ENCODE assay signal across 8 cellular contexts in the genomic region with DNA sequence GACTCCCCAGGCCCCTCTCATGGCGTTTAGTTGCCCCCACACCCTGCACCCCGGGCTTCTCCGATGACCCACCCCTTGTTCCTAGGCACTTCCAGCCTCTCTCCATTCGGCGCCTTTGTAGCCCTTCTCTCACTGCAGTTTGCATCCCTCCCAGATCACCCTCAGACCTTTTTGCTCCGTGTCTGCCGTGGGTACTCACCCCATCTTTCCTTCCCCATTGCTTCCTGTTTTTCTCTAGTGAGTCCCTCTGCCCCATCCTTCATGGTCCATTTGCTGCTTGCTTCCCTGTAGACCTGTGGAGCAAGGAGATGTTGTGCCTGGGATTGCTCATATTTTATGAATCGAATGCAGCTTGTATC. TPM values are rescaled to one million over a fixed set of nuclear protein-coding genes. Genes with fewer than 3 reads are reported as not detected.
DNase-seq lines count a peak whose midpoint lies in the region; ATAC-seq and TF ChIP-seq lines count a peak whose summit lies in the region.

No MANE protein-coding gene starts in this region.

- peak overlapping the region; percentile 89 for H3K18ac ChIP-seq in trophoblast cell (ENCODE audit: low read length)

- no peak for TF ChIP-seq EP300 in esophagus muscularis mucosa (IDR thresholded peaks at IDR 0.05)

- H3K27ac ChIP-seq in esophagus muscularis mucosa (replicated peaks in 1 of 4) (peak overlapping the region; percentile 77 to 86 (median 84)), trophoblast cell (ENCODE audit: low read depth, low read length) (no peak overlapping the region)

- no peak for TF ChIP-seq POLR2A in esophagus muscularis mucosa (IDR thresholded peaks at IDR 0.05; ENCODE audit: low read depth)

- H3K79me2 ChIP-seq in trophoblast cell (ENCODE audit: control insufficient read depth, insufficient read depth, low read length, poor library complexity): peaks cover 9% of the 10 kb centered on the region

- no peak for ATAC-seq in omental fat pad (ENCODE audit: low FRiP score)

- TF ChIP-seq CTCF in esophagus muscularis mucosa (IDR thresholded peaks at IDR 0.05): no peak
- no peak for TF ChIP-seq CTCF in omental fat pad (IDR thresholded peaks at IDR 0.05)

- H3K4me1 ChIP-seq in esophagus muscularis mucosa (peaks cover 15 to 33% (median 28%) of the 10 kb centered on the region in 4 donors), trophoblast cell (ENCODE audit: control insufficient read depth in 1 of 2, insufficient read depth in 2 of 2, low read length in 2 of 2) (peaks cover 6 to 12% of the 10 kb centered on the region in 2 experiments)

- H2AK5ac ChIP-seq in trophoblast cell (ENCODE audit: low read length): peak overlapping the region; percentile 61

- intact Hi-C loops in esophagus muscularis mucosa (cut with DNase I): loop anchor here (10.0 kb wide), 2 partner anchors 118 to 228 kb away; a partner anchor contains a TSS

- peak overlapping the region; percentile 81 for H2BK120ac ChIP-seq in trophoblast cell (ENCODE audit: insufficient read depth, low read length, poor library complexity)

- H3K9ac ChIP-seq in trophoblast cell (ENCODE audit: low read length): peak overlapping the region; percentile 97

- H3K4me3 ChIP-seq in esophagus muscularis mucosa: peak overlapping the region; percentile 71 to 91 (median 89)
- H3K4me3 ChIP-seq in trophoblast cell (ENCODE audit: low read depth, low read length): peak overlapping the region; percentile 85

- H2BK12ac ChIP-seq in trophoblast cell (ENCODE audit: low read length): no peak overlapping the region

- peak overlapping the region; percentile 94 for H4K12ac ChIP-seq in trophoblast cell (ENCODE audit: low read depth, low read length)

- 4% methylated on average over 8 of the region's 8 CpGs for WGBS in esophagus muscularis mucosa
- no CpG with 5 or more reads among the region's 8 CpGs for WGBS in trophoblast cell (ENCODE audit: extremely low coverage, insufficient coverage, insufficient read length)

- peaks cover 8% of the 10 kb centered on the region for H3K79me1 ChIP-seq in trophoblast cell (ENCODE audit: low read length)

- peak overlapping the region; percentile 93 for H4K91ac ChIP-seq in trophoblast cell (ENCODE audit: low read depth, low read length)

- no peaks in the 10 kb centered on the region for H3K9me3 ChIP-seq in esophagus muscularis mucosa
- H3K9me3 ChIP-seq in trophoblast cell (ENCODE audit: insufficient read depth, low read depth, low read length): no peaks in the 10 kb centered on the region

- H3K27me3 ChIP-seq in esophagus muscularis mucosa (no peaks in the 10 kb centered on the region), trophoblast cell (ENCODE audit: insufficient read depth, low read length) (no peaks in the 10 kb centered on the region)

- H3K14ac ChIP-seq in trophoblast cell (ENCODE audit: low read length): peak overlapping the region; percentile 90

- H3K4ac ChIP-seq in trophoblast cell (ENCODE audit: low read depth, low read length): peak overlapping the region; percentile 88

- peak overlapping the region; percentile 81 for H2BK5ac ChIP-seq in trophoblast cell (ENCODE audit: low read depth, low read length, poor library complexity)

- peak overlapping the region; percentile 80 for H3K4me2 ChIP-seq in trophoblast cell (ENCODE audit: low read length)

- peak overlapping the region; percentile 64 for H2AFZ ChIP-seq in trophoblast cell (ENCODE audit: insufficient read depth, low read length, poor library complexity)

- peak overlapping the region; percentile 96 for H4K8ac ChIP-seq in trophoblast cell (ENCODE audit: low read depth, low read length)

- DNase-seq in SIG-M5 treated with dmso at 0.1 percent for 504 hours (lab: John Stamatoyannopoulos, UW; ENCODE audit: unreplicated experiment): peak; percentile 63
- DNase-seq in SIG-M5 (lab: John Stamatoyannopoulos, UW): no peak
- DNase-seq in RKO (ENCODE audit: low spot score): peak; percentile 35
- no peak for DNase-seq in esophagus muscularis mucosa (ENCODE audit: extremely low spot score)
- no peak for DNase-seq in trophoblast cell
- DNase-seq in NCI-H1105 treated with DMSO at 0.1 percent for 48 hours (lab: John Stamatoyannopoulos, UW): no peak
- no peak for DNase-seq in omental fat pad (ENCODE audit: low spot score)
- DNase-seq in DMS153 (lab: John Stamatoyannopoulos, UW): no peak

- no peak overlapping the region for H3K23ac ChIP-seq in trophoblast cell (ENCODE audit: low read length)

- H3K36me3 ChIP-seq in esophagus muscularis mucosa (peaks cover 4 to 42% (median 33%) of the 10 kb centered on the region in 4 donors), trophoblast cell (ENCODE audit: control insufficient read depth in 1 of 2, insufficient read depth in 2 of 2, low read length in 2 of 2) (peaks cover 8 to 15% of the 10 kb centered on the region in 2 experiments)

RNA-seq across cellular contexts. Expression of a gene that starts 0.6 kb away (rescaled TPM):
- total RNA-seq in esophagus muscularis mucosa: 10 to 100 TPM; 20.7 to 32.1 (median 23.7) TPM
- polyA plus RNA-seq in trophoblast cell (2013): 43.8 and 44.0 TPM in 2 replicates
- 10 to 100 TPM; 18.2 to 26.5 (median 22.2) TPM for total RNA-seq in omental fat pad

RNA-seq across cellular contexts. Expression of a gene that starts 21.2 kb away (rescaled TPM):
- under 1 TPM; 0.17 to 0.50 (median 0.40) TPM for total RNA-seq in esophagus muscularis mucosa
- 0.37 and 0.38 TPM in 2 replicates for polyA plus RNA-seq in trophoblast cell (2013)
- total RNA-seq in omental fat pad: 1 to 10 TPM in 2 of 4 donors, under 1 TPM in 2; 0.72 to 1.4 (median 1.1) TPM

RNA-seq across cellular contexts. Expression of a gene that starts 22.5 kb away (rescaled TPM):
- under 1 TPM in 1 of 4 donors, not detected in 3; 0.13 TPM for total RNA-seq in esophagus muscularis mucosa
- polyA plus RNA-seq in trophoblast cell (2013): 0.03 TPM in 2 replicates
- 10 to 100 TPM in 2 of 4 donors, 1 to 10 TPM in 2; 4.2 to 17.3 (median 9.9) TPM for total RNA-seq in omental fat pad

RNA-seq across cellular contexts. Expression of a gene that starts 36.6 kb away (rescaled TPM):
- total RNA-seq in esophagus muscularis mucosa (under 1 TPM in 1 of 4 donors, not detected in 3; 0.50 TPM), omental fat pad (10 to 100 TPM in 1 of 4 donors, 1 to 10 TPM in 3; 1.8 to 23.1 (median 3.5) TPM)
- 0.08 and 0.10 TPM in 2 replicates for polyA plus RNA-seq in trophoblast cell (2013)

RNA-seq across cellular contexts. Expression of a gene that starts 50.0 kb away (rescaled TPM):
- total RNA-seq in esophagus muscularis mucosa: not detected
- polyA plus RNA-seq in trophoblast cell (2013): 0.42 and 0.55 TPM in 2 replicates
- total RNA-seq in omental fat pad: 10 to 100 TPM in 3 of 4 donors, 1 to 10 TPM in 1; 5.5 to 68.7 (median 19.2) TPM

Comparison
In these comparisons a context has a peak if more than half of its experiments do, and no peak if none do; other contexts are left out.
1. DNase-seq: peak in SIG-M5 treated with dmso at 0.1 percent for 504 hours (single experiment) and RKO (single experiment); none in SIG-M5 (single experiment), esophagus muscularis mucosa (single experiment), trophoblast cell (0 of 2), NCI-H1105 treated with DMSO at 0.1 percent for 48 hours (single experiment), omental fat pad (single experiment) and DMS153 (single experiment).
2. RNA of a gene that starts 22.5 kb away (total RNA-seq): 4.2 to 17.3 TPM in omental fat pad; 0.13 TPM in esophagus muscularis mucosa; every median in the first group is over 4 times any median in the second.